In the genomic region with DNA sequence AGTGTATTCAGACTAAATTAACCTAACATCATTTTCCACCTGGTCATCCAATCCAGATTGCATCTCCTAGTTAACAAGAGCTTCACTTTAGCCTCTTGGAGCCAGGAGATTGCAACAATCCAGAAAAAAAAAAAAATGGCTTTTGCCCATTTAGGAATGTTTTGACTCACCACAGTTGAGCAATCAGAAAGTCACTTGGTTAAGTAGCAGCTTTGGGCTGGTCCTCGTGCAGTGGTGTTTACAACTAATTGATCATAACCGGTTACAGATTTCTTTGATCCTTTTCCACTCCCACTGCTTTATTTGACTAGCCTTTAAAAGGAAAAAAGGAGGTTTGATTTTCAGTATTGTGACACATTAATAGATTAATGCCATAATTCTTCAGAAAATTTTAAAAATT, we compare ENCODE assay signal across 11 cellular contexts.
DNase-seq lines count a peak whose midpoint lies in the region; ATAC-seq and TF ChIP-seq lines count a peak whose summit lies in the region.
"Had no signal": no experiment of that assay in that cellular context is flagged by ENCODE, and none has a peak within 500 bp of the region (broad histone marks: within the 10 kb centered on the region; RNA-seq: fewer than 3 reads in every experiment).

No MANE protein-coding gene starts in this region.

- POLR2A ChIA-PET in AG04449 (lab: Yijun Ruan, JAX), result no interaction called here

- no peak overlapping the region for H3K27ac Mint-ChIP-seq in T-helper 2 cell treated with Interferon-gamma antibody and Interleukin-4, amounts not matched to agents 5 μg/mL and 100 μg/mL, for 36 hours
- H3K27ac Mint-ChIP-seq: activated T-helper 17 cell treated with anti-CD3 and anti-CD28 coated beads, Interleukin-2, amount 50 U/mL, for 72 hours; natural killer cell treated with Interleukin-12 subunit alpha and Interleukin-12 subunit beta and Interleukin-15 and Interleukin-18, amount 100 ng/mL, for 72 hours had no signal

- H3K36me3 ChIP-seq in kidney epithelial cell (ENCODE audit: control insufficient read depth, insufficient read depth, low read length), result no peaks in the 10 kb centered on the region

- H3K36me3 Mint-ChIP-seq in T-helper 2 cell treated with Interferon-gamma antibody and Interleukin-4, amounts not matched to agents 5 μg/mL and 100 μg/mL, for 36 hours (ENCODE audit: low read depth), result no peaks in the 10 kb centered on the region
- H3K36me3 Mint-ChIP-seq: natural killer cell treated with Interleukin-12 subunit alpha and Interleukin-12 subunit beta and Interleukin-15 and Interleukin-18, amount 100 ng/mL, for 72 hours had no signal

- H3K27me3 Mint-ChIP-seq in T-helper 2 cell treated with Interferon-gamma antibody and Interleukin-4, amounts not matched to agents 5 μg/mL and 100 μg/mL, for 36 hours (ENCODE audit: low read depth), result no peaks in the 10 kb centered on the region
- H3K27me3 Mint-ChIP-seq: natural killer cell treated with Interleukin-12 subunit alpha and Interleukin-12 subunit beta and Interleukin-15 and Interleukin-18, amount 100 ng/mL, for 72 hours had no signal

- H3K4me3 Mint-ChIP-seq in T-helper 2 cell treated with Interferon-gamma antibody and Interleukin-4, amounts not matched to agents 5 μg/mL and 100 μg/mL, for 36 hours, result no peak overlapping the region
- H3K4me3 Mint-ChIP-seq: activated T-helper 17 cell treated with anti-CD3 and anti-CD28 coated beads, Interleukin-2, amount 50 U/mL, for 72 hours; natural killer cell treated with Interleukin-12 subunit alpha and Interleukin-12 subunit beta and Interleukin-15 and Interleukin-18, amount 100 ng/mL, for 72 hours had no signal

- TF ChIP-seq CTCF in AG04449 (IDR thresholded peaks at IDR 0.05; ENCODE audit: insufficient read depth, low read length, missing control alignments), result no peak
- TF ChIP-seq CTCF in kidney epithelial cell (IDR thresholded peaks at IDR 0.05; ENCODE audit: insufficient read depth, low read length, poor library complexity, severe bottlenecking), result no peak

- no peak for ATAC-seq in GM21529 (IDR thresholded peaks at IDR 0.05; ENCODE audit: unreplicated experiment)
- no peak for ATAC-seq in HG03457 (IDR thresholded peaks at IDR 0.05; ENCODE audit: unreplicated experiment)
- ATAC-seq in GM18498 (IDR thresholded peaks at IDR 0.05; ENCODE audit: unreplicated experiment), result no peak
- ATAC-seq: activated T-helper 17 cell treated with anti-CD3 and anti-CD28 coated beads, Interleukin-2, amount 50 U/mL, for 72 hours; esophagus mucosa; natural killer cell treated with Interleukin-12 subunit alpha and Interleukin-12 subunit beta and Interleukin-15 and Interleukin-18, amount 100 ng/mL, for 72 hours had no signal

- H3K4me3 ChIP-seq in AG04449 (ENCODE audit: low read depth, low read length), result no peak overlapping the region
- H3K4me3 ChIP-seq in kidney epithelial cell (ENCODE audit: low read depth, low read length), result no peak overlapping the region

- H3K9me3 Mint-ChIP-seq in T-helper 2 cell treated with Interferon-gamma antibody and Interleukin-4, amounts not matched to agents 5 μg/mL and 100 μg/mL, for 36 hours, result no peaks in the 10 kb centered on the region
- H3K9me3 Mint-ChIP-seq: activated T-helper 17 cell treated with anti-CD3 and anti-CD28 coated beads, Interleukin-2, amount 50 U/mL, for 72 hours had no signal

- H3K4me1 Mint-ChIP-seq in T-helper 2 cell treated with Interferon-gamma antibody and Interleukin-4, amounts not matched to agents 5 μg/mL and 100 μg/mL, for 36 hours (ENCODE audit: low read depth), result no peaks in the 10 kb centered on the region
- H3K4me1 Mint-ChIP-seq: activated T-helper 17 cell treated with anti-CD3 and anti-CD28 coated beads, Interleukin-2, amount 50 U/mL, for 72 hours had no signal

- CTCF ChIA-PET in AG04449 (lab: Yijun Ruan, JAX), result no interaction called here

- H3K27me3 ChIP-seq in kidney epithelial cell (ENCODE audit: control insufficient read depth, insufficient read depth, low read length), result no peaks in the 10 kb centered on the region

- peak; percentile 68 for DNase-seq in AG04449 (ENCODE audit: low read depth, low spot score)
- DNase-seq in HS-27A (ENCODE audit: low read depth), result peak; percentile 73
- DNase-seq in T1000 (lab: John Stamatoyannopoulos, UW), result peak; percentile 3
- peak; percentile 83 for DNase-seq in kidney epithelial cell (ENCODE audit: low read depth)
- DNase-seq in T-helper 2 cell treated with Interferon-gamma antibody and Interleukin-4, amounts not matched to agents 5 μg/mL and 100 μg/mL, for 36 hours (ENCODE audit: low spot score), result no peak
